ENCODE assay signal across 28 cellular contexts in genomic region chr11:9609002-9609759, GRCh38. TPM values are rescaled to one million over a fixed set of nuclear protein-coding genes. Genes with fewer than 3 reads are reported as not detected.
A peak's percentile ranks its signal among the peaks of the same experiment; 100 is the strongest.
DNase-seq lines count a peak whose midpoint lies in the region; ATAC-seq and TF ChIP-seq lines count a peak whose summit lies in the region.
"Had no signal": no experiment of that assay in that cellular context is flagged by ENCODE, and none has a peak within 500 bp of the region (broad histone marks: within the 10 kb centered on the region; RNA-seq: fewer than 3 reads in every experiment).

No MANE protein-coding gene starts in this region.

- BruUV-seq in MCF 10A (replicated peaks; lab: Mats Ljungman, UMichigan) (no TSS peak), mammary epithelial cell (replicated peaks; lab: Mats Ljungman, UMichigan) (no TSS peak)

- peaks cover 20% of the 10 kb centered on the region for H3K4me1 Mint-ChIP-seq in MCF 10A (ENCODE audit: insufficient read depth, unreplicated experiment)
- H3K4me1 Mint-ChIP-seq in IgD-negative memory B cell: peaks cover 20 to 26% (median 23%) of the 10 kb centered on the region in 3 donors
- peaks cover 27% of the 10 kb centered on the region for H3K4me1 Mint-ChIP-seq in endodermal cell
- H3K4me1 Mint-ChIP-seq in stimulated activated memory B cell treated with anti-CD40 and anti-IgM and Interleukin-4, amounts not matched to agents 10 μg/mL and 1 μg/mL and 100 μg/mL, for 72 hours: peaks cover 42% of the 10 kb centered on the region

- in situ Hi-C loops in mammary epithelial cell (cut with MboI; ENCODE audit: low sequenced_read_pairs in 2 of 2): loop anchor here in 1 of 2 donors (25.0 kb wide), 2 partner anchors 128 to 703 kb away; partner anchors contain the start of gene ADM

- intact Hi-C loops in MCF 10A (cut with micrococcal nuclease): no loop called here
- intact Hi-C loops in mammary epithelial cell (cut with micrococcal nuclease): no loop called here

- H3K4me3 Mint-ChIP-seq in MCF 10A (ENCODE audit: unreplicated experiment) (no peak overlapping the region), IgD-negative memory B cell (peak overlapping the region in 2 of 4 donors; percentile 74 to 92), endodermal cell (no peak overlapping the region)
- H3K4me3 Mint-ChIP-seq in stimulated activated memory B cell treated with anti-CD40 and anti-IgM and Interleukin-4, amounts not matched to agents 10 μg/mL and 1 μg/mL and 100 μg/mL, for 72 hours: peak overlapping the region; percentile 13
- H3K4me3 Mint-ChIP-seq: activated T-helper 1 cell treated with anti-CD3 and anti-CD28 coated beads, Interleukin-12 subunit alpha, Interleukin-12 subunit beta, Interleukin-2, Interleukin-4 antibody, amounts not matched to agents 30 ng/mL and 10 ng/mL and 1 ng/mL, durations not matched to agents 14 hours and 24 hours and 36 hours; brain; dendritic cell treated with granulocyte-macrophage colony-stimulating factor and Interleukin-4, amounts not matched to agents 40 ng/mL and 50 ng/mL, for 4 days had no signal

- no peak overlapping the region for H3K4me2 ChIP-seq in mammary epithelial cell (ENCODE audit: insufficient read depth, low read depth, low read length)

- no peak overlapping the region for H3K9ac ChIP-seq in mammary epithelial cell (ENCODE audit: insufficient read depth, low read length)
- no peak overlapping the region for H3K9ac ChIP-seq in endodermal cell (ENCODE audit: extremely low read depth, low read length, poor library complexity, severe bottlenecking)

- no peaks in the 10 kb centered on the region for H3K9me3 Mint-ChIP-seq in MCF 10A (ENCODE audit: unreplicated experiment)
- peaks cover 0 to 2% (median 0%) of the 10 kb centered on the region in 3 donors for H3K9me3 Mint-ChIP-seq in IgD-negative memory B cell
- H3K9me3 Mint-ChIP-seq in endodermal cell: no peaks in the 10 kb centered on the region
- H3K9me3 Mint-ChIP-seq in stimulated activated memory B cell treated with anti-CD40 and anti-IgM and Interleukin-4, amounts not matched to agents 10 μg/mL and 1 μg/mL and 100 μg/mL, for 72 hours: peaks cover 3% of the 10 kb centered on the region
- H3K9me3 Mint-ChIP-seq: activated T-helper 1 cell treated with anti-CD3 and anti-CD28 coated beads, Interleukin-12 subunit alpha, Interleukin-12 subunit beta, Interleukin-2, Interleukin-4 antibody, amounts not matched to agents 30 ng/mL and 10 ng/mL and 1 ng/mL, durations not matched to agents 14 hours and 24 hours and 36 hours; dendritic cell treated with granulocyte-macrophage colony-stimulating factor and Interleukin-4, amounts not matched to agents 40 ng/mL and 50 ng/mL, for 4 days had no signal

- TF ChIP-seq CTCF in MCF 10A (IDR thresholded peaks at IDR 0.05; ENCODE audit: unreplicated experiment): no peak
- TF ChIP-seq CTCF in mammary epithelial cell (conservative IDR thresholded peaks at IDR 0.05 in 1 of 2, IDR thresholded peaks at IDR 0.05 in 1 of 2; ENCODE audit: extremely low read depth in 1 of 2, insufficient read depth in 1 of 2, low read depth in 1 of 2, low read length in 2 of 2): no peak
- TF ChIP-seq CTCF in endodermal cell (conservative IDR thresholded peaks at IDR 0.05): no peak

- H3K4me3 ChIP-seq in mammary epithelial cell (replicated peaks in 1 of 3; ENCODE audit: insufficient read depth in 1 of 3, low read depth in 2 of 3, low read length in 3 of 3): no peak overlapping the region
- no peak overlapping the region for H3K4me3 ChIP-seq in endodermal cell (ENCODE audit: low read length)
- H3K4me3 ChIP-seq: heart left ventricle, left lung, prostate gland, tibial nerve had no signal

- H3K27ac ChIP-seq in mammary epithelial cell (ENCODE audit: insufficient read depth, low read depth, low read length): no peak overlapping the region
- H3K27ac ChIP-seq in endodermal cell (ENCODE audit: low read depth, low read length): no peak overlapping the region
- H3K27ac ChIP-seq: heart left ventricle, left lung, neutrophil, prostate gland, tibial nerve, VCaP had no signal

- peaks cover 20% of the 10 kb centered on the region for H3K4me1 ChIP-seq in mammary epithelial cell (ENCODE audit: insufficient read depth, low read length)
- no peaks in the 10 kb centered on the region for H3K4me1 ChIP-seq in endodermal cell (ENCODE audit: control insufficient read depth, insufficient read depth, low read length)
- H3K4me1 ChIP-seq: prostate gland had no signal

- CTCF ChIA-PET in MCF 10A (lab: Yijun Ruan, JAX): interaction anchor here (0.6 kb wide), 1 partner anchor 35 kb away, joined by 3 read pairs; no protein-coding TSS in a partner anchor
- CTCF ChIA-PET in mammary epithelial cell (lab: Charles Lee; ENCODE audit: low non-redundant PET): interaction anchor here (0.6 kb wide), 1 partner anchor 9 kb away, joined by 3 read pairs; no protein-coding TSS in a partner anchor

- dilution Hi-C loops in mammary epithelial cell (cut with HindIII; ENCODE audit: low sequenced_read_pairs): no loop called here

- no peak for DNase-seq in MCF 10A (ENCODE audit: unreplicated experiment)
- no peak for DNase-seq in mammary epithelial cell
- DNase-seq in endodermal cell: peak; percentile 31
- no peak for DNase-seq in glomerular visceral epithelial cell (ENCODE audit: extremely low spot score)
- DNase-seq: activated naive CD4-positive, alpha-beta T cell treated with Interleukin-2 at 50 U/mL for 16 hours; amniotic stem cell; DMS79; foreskin fibroblast; GDM1; heart left ventricle; islet precursor cell; left lung; NCI-H146; NCI-H2107; stimulated activated CD4-positive, alpha-beta T cell treated with anti-CD3 and anti-CD28 coated beads, Interleukin-4, amount 100 ng/mL, for 24 hours; T1000 had no signal

- H4K20me1 ChIP-seq in mammary epithelial cell (ENCODE audit: insufficient read depth, low read length): no peaks in the 10 kb centered on the region

- no peaks in the 10 kb centered on the region for H3K27me3 Mint-ChIP-seq in MCF 10A (ENCODE audit: insufficient read depth, unreplicated experiment)
- no peaks in the 10 kb centered on the region for H3K27me3 Mint-ChIP-seq in IgD-negative memory B cell
- no peaks in the 10 kb centered on the region for H3K27me3 Mint-ChIP-seq in endodermal cell (ENCODE audit: insufficient read depth)
- H3K27me3 Mint-ChIP-seq in stimulated activated memory B cell treated with anti-CD40 and anti-IgM and Interleukin-4, amounts not matched to agents 10 μg/mL and 1 μg/mL and 100 μg/mL, for 72 hours: no peaks in the 10 kb centered on the region
- H3K27me3 Mint-ChIP-seq: dendritic cell treated with granulocyte-macrophage colony-stimulating factor and Interleukin-4, amounts not matched to agents 40 ng/mL and 50 ng/mL, for 4 days had no signal

- peak overlapping the region; percentile 44 for H3K27ac Mint-ChIP-seq in MCF 10A (ENCODE audit: low read depth, unreplicated experiment)
- H3K27ac Mint-ChIP-seq in IgD-negative memory B cell: peak overlapping the region; percentile 73 to 94 (median 74)
- no peak overlapping the region for H3K27ac Mint-ChIP-seq in endodermal cell
- peak overlapping the region; percentile 79 for H3K27ac Mint-ChIP-seq in stimulated activated memory B cell treated with anti-CD40 and anti-IgM and Interleukin-4, amounts not matched to agents 10 μg/mL and 1 μg/mL and 100 μg/mL, for 72 hours
- H3K27ac Mint-ChIP-seq: activated T-helper 1 cell treated with anti-CD3 and anti-CD28 coated beads, Interleukin-12 subunit alpha, Interleukin-12 subunit beta, Interleukin-2, Interleukin-4 antibody, amounts not matched to agents 30 ng/mL and 10 ng/mL and 1 ng/mL, durations not matched to agents 14 hours and 24 hours and 36 hours; dendritic cell treated with granulocyte-macrophage colony-stimulating factor and Interleukin-4, amounts not matched to agents 40 ng/mL and 50 ng/mL, for 4 days had no signal

- no peaks in the 10 kb centered on the region for H3K79me2 ChIP-seq in mammary epithelial cell (ENCODE audit: insufficient read depth, low read length)

- 92% methylated on average over 6 of the region's 7 CpGs for WGBS in mammary epithelial cell (ENCODE audit: low coverage, missing lambda C conversion rate)
- WGBS in endodermal cell (ENCODE audit: insufficient coverage in 1 of 2, insufficient read length in 1 of 2), 2 experiments: 86 to 95% methylated on average over 4 to 7 of the region's 7 CpGs

- H3K9me3 ChIP-seq in mammary epithelial cell (replicated peaks; ENCODE audit: insufficient read depth, low read length): no peaks in the 10 kb centered on the region
- no peaks in the 10 kb centered on the region for H3K9me3 ChIP-seq in endodermal cell (ENCODE audit: control insufficient read depth, low read length)
- H3K9me3 ChIP-seq: heart left ventricle, left lung, neutrophil, prostate gland, tibial nerve had no signal

- H2AFZ ChIP-seq in mammary epithelial cell (ENCODE audit: low read depth, low read length): no peak overlapping the region

- H3K36me3 ChIP-seq in mammary epithelial cell (ENCODE audit: insufficient read depth, low read length) (no peaks in the 10 kb centered on the region), endodermal cell (ENCODE audit: control insufficient read depth, insufficient read depth, low read length) (no peaks in the 10 kb centered on the region)
- H3K36me3 ChIP-seq: heart left ventricle, left lung, neutrophil, prostate gland, tibial nerve had no signal

- POLR2A ChIA-PET in MCF 10A (lab: Yijun Ruan, JAX): interaction anchor here (0.6 to 5.9 kb wide), 4 partner anchors 32 to 225 kb away, joined by 3 to 125 read pairs (median 3); partner anchors contain the start of gene IPO7

- H3K27me3 ChIP-seq in mammary epithelial cell (ENCODE audit: insufficient read depth, low read length) (no peaks in the 10 kb centered on the region), endodermal cell (ENCODE audit: control insufficient read depth, insufficient read depth, low read length, poor library complexity, severe bottlenecking) (no peaks in the 10 kb centered on the region)
- H3K27me3 ChIP-seq: heart left ventricle, left lung, neutrophil, tibial nerve had no signal

- no peak for ATAC-seq in stimulated activated memory B cell treated with anti-CD40 and anti-IgM and Interleukin-4, amounts not matched to agents 10 μg/mL and 1 μg/mL and 100 μg/mL, for 72 hours
- ATAC-seq in HG02840 (IDR thresholded peaks at IDR 0.05; ENCODE audit: low FRiP score, unreplicated experiment): no peak
- ATAC-seq in GM21447 (IDR thresholded peaks at IDR 0.05; ENCODE audit: unreplicated experiment): no peak
- ATAC-seq: esophagus mucosa, heart left ventricle, left lung had no signal

- H3K36me3 Mint-ChIP-seq in MCF 10A (ENCODE audit: insufficient read depth, unreplicated experiment) (no peaks in the 10 kb centered on the region), IgD-negative memory B cell (peaks cover 2% of the 10 kb centered on the region), endodermal cell (ENCODE audit: low read depth) (no peaks in the 10 kb centered on the region)
- peaks cover 5% of the 10 kb centered on the region for H3K36me3 Mint-ChIP-seq in stimulated activated memory B cell treated with anti-CD40 and anti-IgM and Interleukin-4, amounts not matched to agents 10 μg/mL and 1 μg/mL and 100 μg/mL, for 72 hours
- H3K36me3 Mint-ChIP-seq: brain had no signal

RNA-seq across cellular contexts. Expression of gene WEE1, which starts 35.7 kb away (rescaled TPM):
- total RNA-seq in MCF 10A (2022) (28.7 and 34.5 TPM in 2 replicates), mammary epithelial cell (10 to 100 TPM; 49.8 to 53.0 TPM), endodermal cell (10 to 100 TPM; 80.1 to 93.5 TPM)
- polyA plus RNA-seq in mammary epithelial cell (31.1 TPM), IgD-negative memory B cell (47.8 TPM)
- polyA minus RNA-seq in mammary epithelial cell: 45.0 TPM
- polyA plus RNA-seq in endodermal cell (2013, experiment 1 of 2): 72.0 TPM
- 71.9 TPM for polyA plus RNA-seq in endodermal cell (2013, experiment 2 of 2)

RNA-seq across cellular contexts. Expression of gene SWAP70, which starts 54.7 kb away (rescaled TPM):
- total RNA-seq in MCF 10A (2022) (13.0 and 24.2 TPM in 2 replicates), mammary epithelial cell (10 to 100 TPM; 40.4 to 51.2 TPM), endodermal cell (10 to 100 TPM; 28.8 to 30.7 TPM)
- polyA plus RNA-seq in mammary epithelial cell (16.7 TPM), IgD-negative memory B cell (298 TPM)
- polyA minus RNA-seq in mammary epithelial cell: 27.4 TPM
- 19.8 TPM for polyA plus RNA-seq in endodermal cell (2013, experiment 1 of 2)
- 19.6 TPM for polyA plus RNA-seq in endodermal cell (2013, experiment 2 of 2)
